ENCODE assay signal across 23 cellular contexts in the genomic region with DNA sequence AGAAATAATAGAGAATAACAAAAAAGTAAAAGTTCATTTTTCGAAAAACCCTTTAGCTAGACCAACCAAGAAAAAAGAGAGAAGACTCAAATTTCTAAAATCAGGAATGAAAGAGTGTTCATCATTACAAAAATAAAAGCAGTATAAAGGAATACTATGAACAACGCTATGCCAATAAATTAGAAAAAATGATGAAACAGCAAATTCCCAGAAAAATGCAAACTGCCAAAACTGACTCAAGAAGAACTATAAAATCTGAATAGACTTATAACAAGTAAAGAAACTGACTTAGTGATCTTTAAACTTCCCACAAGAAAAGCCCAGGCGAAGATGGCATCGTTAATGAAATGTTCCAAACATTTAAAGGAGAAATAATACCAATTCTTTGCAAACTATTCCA. TPM values are rescaled to one million over a fixed set of nuclear protein-coding genes. Genes with fewer than 3 reads are reported as not detected.
"Had no signal": no experiment of that assay in that cellular context is flagged by ENCODE, and none has a peak within 500 bp of the region (broad histone marks: within the 10 kb centered on the region; RNA-seq: fewer than 3 reads in every experiment).

No MANE protein-coding gene starts in this region.

- H3K27me3 ChIP-seq: left lung, neutrophil, testis, tibial artery had no signal

- H3K27ac ChIP-seq: dorsolateral prefrontal cortex, gastrocnemius medialis, left lung, neutrophil, parathyroid adenoma, testis, tibial artery had no signal

- H3K4me1 ChIP-seq: gastrocnemius medialis, left lung, parathyroid adenoma, testis, tibial artery had no signal

- H3K4me3 ChIP-seq: dorsolateral prefrontal cortex, gastrocnemius medialis, left lung, mucosa of descending colon, testis, tibial artery had no signal

- H3K9me3 ChIP-seq: gastrocnemius medialis, left lung, mucosa of descending colon, neutrophil, testis, tibial artery had no signal

- H3K36me3 ChIP-seq: gastrocnemius medialis, left lung, neutrophil, tibial artery had no signal

- ATAC-seq: gastrocnemius medialis; left cardiac atrium; left lung; mucosa of descending colon; natural killer cell treated with Interleukin-12 subunit alpha and Interleukin-12 subunit beta and Interleukin-15 and Interleukin-18, amount 100 ng/mL, for 72 hours; sciatic nerve; stimulated activated memory B cell treated with anti-CD40 and anti-IgM and Interleukin-4, amounts not matched to agents 10 μg/mL and 1 μg/mL and 100 μg/mL, for 72 hours; stimulated activated naive CD8-positive, alpha-beta T cell treated with anti-CD3 and anti-CD28 coated beads, Interleukin-15, Interleukin-2, amounts not matched to agents 100 U/mL and 50 U/mL, for 24 hours had no signal

- DNase-seq: cortex of kidney; dorsolateral prefrontal cortex; effector CD4-positive, alpha-beta T cell; gastrocnemius medialis; head of caudate nucleus; left cardiac atrium; left lung; mesenchymal stem cell; mucosa of descending colon; naive B cell; stimulated activated CD4-positive, alpha-beta T cell treated with anti-CD3 and anti-CD28 coated beads, Interleukin-2, amount 100 ng/mL, for 24 hours; stimulated activated CD4-positive, alpha-beta T cell treated with anti-CD3 and anti-CD28 coated beads, Interleukin-4, amount 100 ng/mL, for 24 hours; stimulated activated naive CD8-positive, alpha-beta T cell treated with anti-CD3 and anti-CD28 coated beads, Interleukin-15, Interleukin-2, amounts not matched to agents 100 U/mL and 50 U/mL, for 24 hours; substantia nigra; testis; tibial artery had no signal

RNA-seq across cellular contexts. Expression of a gene that starts 3.1 kb away (rescaled TPM):
- polyA plus RNA-seq: esophagus, urinary bladder had no signal
